8 cellular contexts compared by ENCODE assay signal in the genomic region with DNA sequence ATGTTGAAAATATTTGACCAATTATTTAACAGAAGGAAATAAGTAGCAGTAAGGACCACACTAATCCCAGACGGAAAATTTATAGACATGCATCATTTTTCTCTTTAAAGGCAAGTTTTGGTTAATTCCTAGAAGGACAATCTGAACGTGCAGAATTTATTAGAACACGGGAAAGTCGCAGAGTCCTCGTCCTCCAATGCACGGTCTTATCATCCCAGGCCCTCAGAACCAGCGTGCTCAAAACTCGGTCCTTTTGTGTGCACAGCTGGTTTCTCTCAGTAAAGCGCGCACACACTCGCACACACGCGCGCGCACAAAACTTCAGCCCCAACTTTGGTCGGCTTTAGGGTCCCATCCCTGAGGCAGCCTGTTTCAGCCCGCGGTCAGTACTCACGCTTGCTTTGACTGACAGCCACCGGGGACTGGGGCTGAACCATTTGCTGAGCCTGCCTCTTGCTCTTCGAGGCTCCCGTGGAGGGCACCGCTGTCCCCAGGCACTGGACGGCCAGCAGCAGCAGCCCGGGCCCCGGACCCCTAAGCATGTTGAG. TPM values are rescaled to one million over a fixed set of nuclear protein-coding genes. Genes with fewer than 3 reads are reported as not detected.
DNase-seq lines count a peak whose midpoint lies in the region; ATAC-seq and TF ChIP-seq lines count a peak whose summit lies in the region.

No MANE protein-coding gene starts in this region.

- H3K4me1 ChIP-seq in CD8-positive, alpha-beta memory T cell (ENCODE audit: insufficient read depth, low read length): peaks cover 18% of the 10 kb centered on the region
- peaks cover 13 to 26% (median 22%) of the 10 kb centered on the region in 6 donors for H3K4me1 ChIP-seq in spleen

- H3K4me3 ChIP-seq in CD8-positive, alpha-beta memory T cell (ENCODE audit: low read length): peak overlapping the region; percentile 33
- H3K4me3 ChIP-seq in iPS-18c (ENCODE audit: insufficient read depth, low read depth, low read length) (peak overlapping the region; percentile 80), spleen (peak overlapping the region; percentile 38 to 74 (median 52))

- TF ChIP-seq POLR2A in spleen (IDR thresholded peaks at IDR 0.05): no peak

- H3K36me3 Mint-ChIP-seq in CD8-positive, alpha-beta memory T cell: peaks cover 0 to 9% (median 0%) of the 10 kb centered on the region in 3 donors
- peaks cover 2% of the 10 kb centered on the region for H3K36me3 Mint-ChIP-seq in IgD-negative memory B cell

- peak overlapping the region in 3 of 8 donors; percentile 5 to 43 (median 39) for H3K27ac Mint-ChIP-seq in CD8-positive, alpha-beta memory T cell
- H3K27ac Mint-ChIP-seq in IgD-negative memory B cell: no peak overlapping the region

- no peaks in the 10 kb centered on the region for H3K9me3 ChIP-seq in CD8-positive, alpha-beta memory T cell (ENCODE audit: low read length)
- H3K9me3 ChIP-seq in iPS-18c (ENCODE audit: control insufficient read depth, insufficient read depth, low read length): no peaks in the 10 kb centered on the region
- H3K9me3 ChIP-seq in spleen: no peaks in the 10 kb centered on the region

- no peak for DNase-seq in CD8-positive, alpha-beta memory T cell
- DNase-seq in amniotic epithelial cell (ENCODE audit: low read depth) (peak; percentile 50), spleen (peak; percentile 76), DMS153 (lab: John Stamatoyannopoulos, UW) (no peak)

- peaks cover 0 to 3% (median 0%) of the 10 kb centered on the region in 5 donors for H3K9me3 Mint-ChIP-seq in CD8-positive, alpha-beta memory T cell
- no peaks in the 10 kb centered on the region for H3K9me3 Mint-ChIP-seq in IgD-negative memory B cell

- 4 to 13% (median 5%) methylated on average over 17 to 26 of the region's 26 CpGs for WGBS in spleen, 5 donors

- H3K27me3 ChIP-seq in CD8-positive, alpha-beta memory T cell (ENCODE audit: insufficient read depth, low read length, poor library complexity, severe bottlenecking): peaks cover 22% of the 10 kb centered on the region
- H3K27me3 ChIP-seq in spleen (replicated peaks in 1 of 7): peaks cover 2 to 96% (median 37%) of the 10 kb centered on the region in 7 donors

- peak overlapping the region; percentile 53 to 77 (median 73) for H3K4me3 Mint-ChIP-seq in CD8-positive, alpha-beta memory T cell
- H3K4me3 Mint-ChIP-seq in IgD-negative memory B cell: peak overlapping the region; percentile 70 to 83 (median 80)

- H3K27ac ChIP-seq in CD8-positive, alpha-beta memory T cell (ENCODE audit: low read depth, low read length): no peak overlapping the region
- peak overlapping the region in 4 of 8 donors; percentile 44 to 79 (median 64) for H3K27ac ChIP-seq in spleen

- POLR2A ChIA-PET in CD8-positive, alpha-beta memory T cell (lab: Charles Lee): no interaction called here

- TF ChIP-seq CTCF in spleen (IDR thresholded peaks at IDR 0.05 in 8 of 11, conservative IDR thresholded peaks at IDR 0.05 in 3 of 11): no peak

- intact Hi-C loops in spleen (cut with DNase I; ENCODE audit: low total_unique reads): no loop called here

- peaks cover 20 to 25% (median 22%) of the 10 kb centered on the region in 3 donors for H3K4me1 Mint-ChIP-seq in CD8-positive, alpha-beta memory T cell
- peaks cover 13 to 20% (median 16%) of the 10 kb centered on the region in 3 donors for H3K4me1 Mint-ChIP-seq in IgD-negative memory B cell

- peak; percentile 26 for ATAC-seq in GM21367 (IDR thresholded peaks at IDR 0.05; ENCODE audit: unreplicated experiment)
- no peak for ATAC-seq in HG02763 (IDR thresholded peaks at IDR 0.05; ENCODE audit: unreplicated experiment)

- no peaks in the 10 kb centered on the region for H3K36me3 ChIP-seq in CD8-positive, alpha-beta memory T cell (ENCODE audit: insufficient read depth, low read length)
- no peaks in the 10 kb centered on the region for H3K36me3 ChIP-seq in spleen

- CTCF ChIA-PET in CD8-positive, alpha-beta memory T cell (lab: Charles Lee): no interaction called here

- peaks cover 54 to 91% of the 10 kb centered on the region in 2 donors for H3K27me3 Mint-ChIP-seq in CD8-positive, alpha-beta memory T cell
- peaks cover 50% of the 10 kb centered on the region for H3K27me3 Mint-ChIP-seq in IgD-negative memory B cell

RNA-seq across cellular contexts. Expression of gene FN1, which starts 0.5 kb away (rescaled TPM):
- under 1 TPM; 0.18 to 0.31 TPM for total RNA-seq in CD8-positive, alpha-beta memory T cell
- polyA plus RNA-seq in CD8-positive, alpha-beta memory T cell: 0.08 TPM
- polyA plus RNA-seq in IgD-negative memory B cell: 0.90 TPM
- total RNA-seq in spleen: 10 to 100 TPM; 28.2 to 64.2 (median 32.9) TPM
- 100 to 1,000 TPM in 1 of 3 donors, 10 to 100 TPM in 2; 28.0 to 104 (median 38.6) TPM for polyA plus RNA-seq in spleen

Comparison
In these comparisons a context has a peak if more than half of its experiments do, and no peak if none do; other contexts are left out.
1. DNase-seq: peak in amniotic epithelial cell (single experiment) and spleen (single experiment); none in CD8-positive, alpha-beta memory T cell (0 of 5) and DMS153 (single experiment).
2. RNA of gene FN1, which starts 0.5 kb away (polyA plus RNA-seq): 28.0 to 104 TPM in spleen; 0.90 TPM in IgD-negative memory B cell (single experiment) and 0.08 TPM in CD8-positive, alpha-beta memory T cell (single experiment); every median in the first group is over 10 times any median in the second.
3. Peak in every context shown above with its lines, with median percentiles within 50 percentile points of each other: H3K4me3 ChIP-seq.